Comparison of ENCODE assay signal across 8 cellular contexts in the genomic region with DNA sequence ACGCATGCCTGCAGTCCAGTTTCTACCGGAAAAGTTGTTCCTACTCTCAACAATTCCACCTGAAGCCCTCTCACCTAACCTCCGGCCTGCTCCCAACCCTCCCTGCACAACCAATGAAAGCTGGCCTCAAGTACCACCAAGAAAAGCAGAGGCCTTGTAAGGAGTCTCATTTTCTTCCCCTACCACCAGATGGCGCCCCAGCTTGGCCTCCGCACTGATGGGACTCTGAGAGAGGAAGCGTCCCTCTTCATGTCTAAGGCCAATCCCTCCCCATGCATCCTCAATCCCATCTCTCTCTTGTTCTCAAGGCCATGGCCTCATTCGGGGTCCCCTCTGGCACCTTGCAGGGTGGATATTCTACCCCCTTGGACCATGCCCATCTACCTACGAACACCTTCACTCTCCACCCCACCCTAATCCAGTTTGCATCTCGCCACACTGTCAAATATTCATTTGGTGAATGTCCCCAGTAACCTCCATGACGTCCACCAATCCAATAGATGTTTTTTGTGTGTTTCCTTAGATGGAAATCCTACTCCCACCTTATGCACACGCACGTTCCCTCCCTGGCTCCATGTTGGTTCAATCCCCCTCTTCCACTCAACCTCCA.
DNase-seq lines count a peak whose midpoint lies in the region; ATAC-seq, FAIRE-seq and TF ChIP-seq lines count a peak whose summit lies in the region.

No MANE protein-coding gene starts in this region.

- H3K4me3 ChIP-seq in A673 (ENCODE audit: low read depth, low read length, poor library complexity, severe bottlenecking): no peak overlapping the region
- no peak overlapping the region for H3K4me3 ChIP-seq in Panc1 (ENCODE audit: low read depth in 2 of 2, low read length in 2 of 2)
- no peak overlapping the region for H3K4me3 ChIP-seq in gastrocnemius medialis

- H3K27me3 Mint-ChIP-seq in activated T-helper 1 cell treated with anti-CD3 and anti-CD28 coated beads, Interleukin-12 subunit alpha, Interleukin-12 subunit beta, Interleukin-2, Interleukin-4 antibody, amounts not matched to agents 30 ng/mL and 10 ng/mL and 1 ng/mL, durations not matched to agents 14 hours and 24 hours and 36 hours (ENCODE audit: insufficient read depth): no peaks in the 10 kb centered on the region

- peaks cover 17% of the 10 kb centered on the region for H3K4me1 ChIP-seq in A673 (ENCODE audit: insufficient read depth, low read length, poor library complexity, severe bottlenecking)
- no peaks in the 10 kb centered on the region for H3K4me1 ChIP-seq in Panc1 (ENCODE audit: control insufficient read depth, insufficient read depth, low read length)
- no peaks in the 10 kb centered on the region for H3K4me1 ChIP-seq in gastrocnemius medialis

- no peak for FAIRE-seq in GM19239 (lab: Jason Lieb, UNC)

- BruUV-seq in A673 (replicated peaks; lab: Mats Ljungman, UMichigan) (no TSS peak), Panc1 (replicated peaks; lab: Mats Ljungman, UMichigan) (no TSS peak)

- H3K27ac ChIP-seq in A673 (ENCODE audit: low read depth, low read length, poor library complexity, severe bottlenecking) (no peak overlapping the region), Panc1 (ENCODE audit: low read length) (no peak overlapping the region), gastrocnemius medialis (no peak overlapping the region)

- TF ChIP-seq CTCF in A673 (conservative IDR thresholded peaks at IDR 0.05; ENCODE audit: low read depth, low read length): peak; percentile 88
- TF ChIP-seq CTCF in Panc1 (IDR thresholded peaks at IDR 0.05): peak; percentile 83
- peak; percentile 38 to 60 (median 39) for TF ChIP-seq CTCF in gastrocnemius medialis (IDR thresholded peaks at IDR 0.05 in 4 of 5, conservative IDR thresholded peaks at IDR 0.05 in 1 of 5)

- in situ Hi-C loops in Panc1 (cut with HindIII; ENCODE audit: low pct_unique_long_range_greater_than_20kb, low sequenced_read_pairs): no loop called here
- in situ Hi-C loops in gastrocnemius medialis (cut with MboI; ENCODE audit: low sequenced_read_pairs in 4 of 4): loop anchor here in 2 of 4 donors (25.0 kb wide), 1 partner anchor 1427 kb away; no protein-coding TSS in a partner anchor

- intact Hi-C loops in A673 (cut with micrococcal nuclease; ENCODE audit: unreplicated experiment): loop anchor here (5.0 to 10.0 kb wide), 4 partner anchors 98 to 560 kb away; a partner anchor contains a TSS
- intact Hi-C loops in Panc1 (cut with micrococcal nuclease; ENCODE audit: unreplicated experiment): no loop called here
- intact Hi-C loops in activated T-helper 1 cell treated with anti-CD3 and anti-CD28 coated beads, Interleukin-12 subunit alpha, Interleukin-12 subunit beta, Interleukin-2, Interleukin-4 antibody, amounts not matched to agents 30 ng/mL and 10 ng/mL and 1 ng/mL, durations not matched to agents 14 hours and 24 hours and 36 hours (cut with micrococcal nuclease): loop anchor here (1.0 kb wide), 1 partner anchor 572 kb away; no protein-coding TSS in a partner anchor
- intact Hi-C loops in head of caudate nucleus (cut with DNase I): no loop called here
- intact Hi-C loops in gastrocnemius medialis (cut with DNase I; ENCODE audit: low total_unique reads): no loop called here

- DNase-seq in A673 (ENCODE audit: low spot score) (peak; percentile 79), GM19239 (ENCODE audit: insufficient read length, low spot score) (peak; percentile 25), Panc1 (ENCODE audit: low read depth, low spot score) (no peak), head of caudate nucleus (peak in 41 of 42 donors; percentile 24 to 82 (median 57)), gastrocnemius medialis (peak; percentile 14 to 25), kidney glomerular epithelial cell (lab: John Stamatoyannopoulos, UW) (no peak)
- peak; percentile 26 for DNase-seq in activated T-helper 1 cell treated with anti-CD3 and anti-CD28 coated beads, Interleukin-12 subunit alpha, Interleukin-12 subunit beta, Interleukin-2, Interleukin-4 antibody, amounts not matched to agents 30 ng/mL and 10 ng/mL and 1 ng/mL, durations not matched to agents 14 hours and 24 hours and 36 hours (ENCODE audit: low spot score)

- no peaks in the 10 kb centered on the region for H3K36me3 ChIP-seq in A673 (ENCODE audit: insufficient read depth, low read length, poor library complexity, severe bottlenecking)
- H3K36me3 ChIP-seq in Panc1 (ENCODE audit: control insufficient read depth, insufficient read depth, low read length): no peaks in the 10 kb centered on the region
- no peaks in the 10 kb centered on the region for H3K36me3 ChIP-seq in gastrocnemius medialis

- no peaks in the 10 kb centered on the region for H3K4me1 Mint-ChIP-seq in activated T-helper 1 cell treated with anti-CD3 and anti-CD28 coated beads, Interleukin-12 subunit alpha, Interleukin-12 subunit beta, Interleukin-2, Interleukin-4 antibody, amounts not matched to agents 30 ng/mL and 10 ng/mL and 1 ng/mL, durations not matched to agents 14 hours and 24 hours and 36 hours (ENCODE audit: low read depth)

- TF ChIP-seq POLR2A in gastrocnemius medialis (IDR thresholded peaks at IDR 0.05): no peak

- H3K9me3 ChIP-seq in A673 (ENCODE audit: low read depth, low read length, poor library complexity, severe bottlenecking) (no peaks in the 10 kb centered on the region), Panc1 (ENCODE audit: control insufficient read depth, insufficient read depth, low read depth, low read length) (no peaks in the 10 kb centered on the region), gastrocnemius medialis (no peaks in the 10 kb centered on the region)

- no peaks in the 10 kb centered on the region for H3K27me3 ChIP-seq in A673 (replicated peaks; ENCODE audit: insufficient read depth, low read depth, low read length, poor library complexity)
- peaks cover 3% of the 10 kb centered on the region; the same call in 1 of the 2 replicates for H3K27me3 ChIP-seq in Panc1 (ENCODE audit: control insufficient read depth, insufficient read depth, low read length)
- no peaks in the 10 kb centered on the region for H3K27me3 ChIP-seq in gastrocnemius medialis

- CTCF ChIA-PET in A673 (lab: Charles Lee): no interaction called here
- CTCF ChIA-PET in Panc1 (lab: Charles Lee): interaction anchor here (1.6 kb wide), 1 partner anchor 102 kb away, joined by 7 read pairs; no protein-coding TSS in a partner anchor

- no peaks in the 10 kb centered on the region for H3K9me3 Mint-ChIP-seq in activated T-helper 1 cell treated with anti-CD3 and anti-CD28 coated beads, Interleukin-12 subunit alpha, Interleukin-12 subunit beta, Interleukin-2, Interleukin-4 antibody, amounts not matched to agents 30 ng/mL and 10 ng/mL and 1 ng/mL, durations not matched to agents 14 hours and 24 hours and 36 hours

- H3K27ac Mint-ChIP-seq in activated T-helper 1 cell treated with anti-CD3 and anti-CD28 coated beads, Interleukin-12 subunit alpha, Interleukin-12 subunit beta, Interleukin-2, Interleukin-4 antibody, amounts not matched to agents 30 ng/mL and 10 ng/mL and 1 ng/mL, durations not matched to agents 14 hours and 24 hours and 36 hours: no peak overlapping the region

- H3K4me3 Mint-ChIP-seq in activated T-helper 1 cell treated with anti-CD3 and anti-CD28 coated beads, Interleukin-12 subunit alpha, Interleukin-12 subunit beta, Interleukin-2, Interleukin-4 antibody, amounts not matched to agents 30 ng/mL and 10 ng/mL and 1 ng/mL, durations not matched to agents 14 hours and 24 hours and 36 hours: no peak overlapping the region

- no peaks in the 10 kb centered on the region for H3K36me3 Mint-ChIP-seq in activated T-helper 1 cell treated with anti-CD3 and anti-CD28 coated beads, Interleukin-12 subunit alpha, Interleukin-12 subunit beta, Interleukin-2, Interleukin-4 antibody, amounts not matched to agents 30 ng/mL and 10 ng/mL and 1 ng/mL, durations not matched to agents 14 hours and 24 hours and 36 hours (ENCODE audit: low read depth)

- POLR2A ChIA-PET in A673 (lab: Charles Lee; ENCODE audit: low non-redundant PET): no interaction called here
- POLR2A ChIA-PET in Panc1 (lab: Charles Lee): no interaction called here

- ATAC-seq in Panc1 (peak; percentile 66; the same call in 1 of the 2 replicates), gastrocnemius medialis (no peak), HG02885 (IDR thresholded peaks at IDR 0.05; ENCODE audit: poor library complexity, unreplicated experiment) (no peak)

Comparison
In these comparisons a context has a peak if more than half of its experiments do, and no peak if none do; other contexts are left out.
1. DNase-seq: peak in A673 (single experiment), GM19239 (single experiment), activated T-helper 1 cell treated with anti-CD3 and anti-CD28 coated beads, Interleukin-12 subunit alpha, Interleukin-12 subunit beta, Interleukin-2, Interleukin-4 antibody, amounts not matched to agents 30 ng/mL and 10 ng/mL and 1 ng/mL, durations not matched to agents 14 hours and 24 hours and 36 hours (single experiment), head of caudate nucleus (41 of 42) and gastrocnemius medialis (2 of 2); none in Panc1 (single experiment) and kidney glomerular epithelial cell (single experiment).
2. intact Hi-C loops: an anchor here in A673 (5.0 to 10.0 kb wide) and activated T-helper 1 cell treated with anti-CD3 and anti-CD28 coated beads, Interleukin-12 subunit alpha, Interleukin-12 subunit beta, Interleukin-2, Interleukin-4 antibody, amounts not matched to agents 30 ng/mL and 10 ng/mL and 1 ng/mL, durations not matched to agents 14 hours and 24 hours and 36 hours (1.0 kb wide); none called in Panc1, head of caudate nucleus and gastrocnemius medialis.
3. Peak in every context shown above with its lines, with median percentiles within 50 percentile points of each other: CTCF ChIP-seq.